Comparison of ENCODE assay signal across 8 cellular contexts in genomic region chr10:128047337-128047736, GRCh38.
DNase-seq lines count a peak whose midpoint lies in the region; ATAC-seq and TF ChIP-seq lines count a peak whose summit lies in the region.

No MANE protein-coding gene starts in this region.

- peak overlapping the region; percentile 87 for H3K4me3 Mint-ChIP-seq in CD8-positive, alpha-beta T cell
- peak overlapping the region; percentile 87 to 97 for H3K4me3 Mint-ChIP-seq in effector memory CD8-positive, alpha-beta T cell
- peak overlapping the region; percentile 88 to 98 (median 96) for H3K4me3 Mint-ChIP-seq in naive thymus-derived CD4-positive, alpha-beta T cell

- intact Hi-C loops in CD8-positive, alpha-beta T cell (cut with DNase I, micrococcal nuclease), result loop anchor here (1.0 to 5.0 kb wide), 7 partner anchors 12 to 1420 kb away; partner anchors contain the start of genes MGMT (in 1 of the 2) and MKI67 (in 1 of the 2)
- intact Hi-C loops in naive thymus-derived CD4-positive, alpha-beta T cell (cut with micrococcal nuclease), result loop anchor here (1.0 to 10.0 kb wide), 7 partner anchors 16 to 1420 kb away; partner anchors contain the start of genes MKI67 (in 2 of the 2) and MGMT (in 1 of the 2)
- intact Hi-C loops in stomach (cut with DNase I; ENCODE audit: low total_unique reads), result no loop called here

- no peaks in the 10 kb centered on the region for H3K27me3 Mint-ChIP-seq in CD8-positive, alpha-beta T cell (ENCODE audit: low read depth)
- H3K27me3 Mint-ChIP-seq in effector memory CD8-positive, alpha-beta T cell, result no peaks in the 10 kb centered on the region
- H3K27me3 Mint-ChIP-seq in naive thymus-derived CD4-positive, alpha-beta T cell, result no peaks in the 10 kb centered on the region

- ATAC-seq in CD8-positive, alpha-beta T cell, result peak; percentile 92
- peak; percentile 99 for ATAC-seq in GM21515 (IDR thresholded peaks at IDR 0.05; ENCODE audit: unreplicated experiment)
- peak; percentile 88 for ATAC-seq in effector memory CD8-positive, alpha-beta T cell (replicated peaks)
- peak; percentile 96 for ATAC-seq in naive thymus-derived CD4-positive, alpha-beta T cell

- TF ChIP-seq POLR2A in stomach (IDR thresholded peaks at IDR 0.05), result peak in 1 of 4 donors; percentile 29

- H3K27me3 ChIP-seq in CD8-positive, alpha-beta T cell (ENCODE audit: insufficient read depth, low read length), result no peaks in the 10 kb centered on the region
- no peaks in the 10 kb centered on the region for H3K27me3 ChIP-seq in naive thymus-derived CD4-positive, alpha-beta T cell (ENCODE audit: control insufficient read depth in 2 of 2, insufficient read depth in 2 of 2, low read length in 2 of 2)
- H3K27me3 ChIP-seq in stomach, result no peaks in the 10 kb centered on the region

- CTCF ChIA-PET in CD8-positive, alpha-beta T cell (lab: Charles Lee), result interaction anchor here (1.5 to 7.7 kb wide), 9 partner anchors 11 to 164 kb away, joined by 4 to 75 read pairs (median 11); partner anchors contain the start of gene PTPRE
- CTCF ChIA-PET in naive thymus-derived CD4-positive, alpha-beta T cell (lab: Charles Lee), result interaction anchor here (0.7 to 3.0 kb wide), 6 partner anchors 12 to 141 kb away, joined by 3 to 18 read pairs (median 4); partner anchors contain the start of gene PTPRE

- peak overlapping the region; percentile 95 for H3K27ac Mint-ChIP-seq in CD8-positive, alpha-beta T cell
- peak overlapping the region; percentile 99 for H3K27ac Mint-ChIP-seq in effector memory CD8-positive, alpha-beta T cell
- H3K27ac Mint-ChIP-seq in naive thymus-derived CD4-positive, alpha-beta T cell, result peak overlapping the region; percentile 77 to 98 (median 95)

- WGBS in stomach, 5 donors, result 18 to 40% (median 26%) methylated on average over 6 to 16 of the region's 16 CpGs

- H3K27ac ChIP-seq in CD8-positive, alpha-beta T cell (ENCODE audit: low read depth, low read length), result peak overlapping the region; percentile 83
- peak overlapping the region; percentile 82 for H3K27ac ChIP-seq in naive thymus-derived CD4-positive, alpha-beta T cell (ENCODE audit: low read depth, low read length)
- H3K27ac ChIP-seq in stomach, result peak overlapping the region; percentile 53 to 86 (median 77)

- DNase-seq in CD8-positive, alpha-beta T cell, result peak; percentile 65 to 88 (median 79)
- peak; percentile 79 for DNase-seq in Jurkat, Clone E6-1 (ENCODE audit: low read depth, low spot score)
- peak; percentile 84 to 91 for DNase-seq in activated CD4-positive, alpha-beta T cell treated with anti-CD3 and anti-CD28 coated beads, Interleukin-2, amount 50 U/mL, for 48 hours
- peak; percentile 78 to 79 (median 79) for DNase-seq in effector memory CD8-positive, alpha-beta T cell
- peak; percentile 57 to 84 (median 80) for DNase-seq in naive thymus-derived CD4-positive, alpha-beta T cell
- DNase-seq in stomach, result peak; percentile 90
- DNase-seq in LoVo (ENCODE audit: low spot score), result no peak

- no peak for TF ChIP-seq EP300 in stomach (IDR thresholded peaks at IDR 0.05)

- H3K4me3 ChIP-seq in CD8-positive, alpha-beta T cell (ENCODE audit: low read depth, low read length), result peak overlapping the region; percentile 72
- H3K4me3 ChIP-seq in Jurkat, Clone E6-1 (ENCODE audit: low read length), result peak overlapping the region; percentile 57
- H3K4me3 ChIP-seq in naive thymus-derived CD4-positive, alpha-beta T cell (ENCODE audit: low read length), result peak overlapping the region; percentile 60
- peak overlapping the region; percentile 4 to 32 (median 28) for H3K4me3 ChIP-seq in stomach

- peaks cover 42% of the 10 kb centered on the region for H3K36me3 Mint-ChIP-seq in CD8-positive, alpha-beta T cell
- H3K36me3 Mint-ChIP-seq in effector memory CD8-positive, alpha-beta T cell (ENCODE audit: insufficient read depth), result peaks cover 48% of the 10 kb centered on the region
- H3K36me3 Mint-ChIP-seq in naive thymus-derived CD4-positive, alpha-beta T cell, result peaks cover 0 to 27% (median 8%) of the 10 kb centered on the region in 5 donors

- POLR2A ChIA-PET in CD8-positive, alpha-beta T cell (lab: Charles Lee), result interaction anchor here (1.0 to 3.3 kb wide), 4 partner anchors 11 to 22 kb away, joined by 3 to 57 read pairs (median 19); no protein-coding TSS in a partner anchor
- POLR2A ChIA-PET in naive thymus-derived CD4-positive, alpha-beta T cell (lab: Charles Lee), result interaction anchor here (2.2 to 3.1 kb wide), 4 partner anchors 11 to 22 kb away, joined by 7 to 78 read pairs (median 10); no protein-coding TSS in a partner anchor

- no peak for TF ChIP-seq CTCF in CD8-positive, alpha-beta T cell (IDR thresholded peaks at IDR 0.05)
- no peak for TF ChIP-seq CTCF in stomach (IDR thresholded peaks at IDR 0.05)

- no peaks in the 10 kb centered on the region for H3K9me3 Mint-ChIP-seq in CD8-positive, alpha-beta T cell
- no peaks in the 10 kb centered on the region for H3K9me3 Mint-ChIP-seq in effector memory CD8-positive, alpha-beta T cell
- H3K9me3 Mint-ChIP-seq in naive thymus-derived CD4-positive, alpha-beta T cell, result no peaks in the 10 kb centered on the region

- no peaks in the 10 kb centered on the region for H3K9me3 ChIP-seq in CD8-positive, alpha-beta T cell (ENCODE audit: low read length)
- no peaks in the 10 kb centered on the region for H3K9me3 ChIP-seq in naive thymus-derived CD4-positive, alpha-beta T cell (ENCODE audit: control insufficient read depth in 2 of 3, low read length in 3 of 3)
- no peaks in the 10 kb centered on the region for H3K9me3 ChIP-seq in stomach

- peaks cover 42% of the 10 kb centered on the region for H3K4me1 ChIP-seq in CD8-positive, alpha-beta T cell (ENCODE audit: insufficient read depth, low read length)
- H3K4me1 ChIP-seq in naive thymus-derived CD4-positive, alpha-beta T cell (ENCODE audit: control insufficient read depth in 2 of 2, insufficient read depth in 2 of 2, low read length in 2 of 2), result peaks cover 28 to 37% of the 10 kb centered on the region in 2 donors
- H3K4me1 ChIP-seq in stomach, result peaks cover 5 to 47% (median 24%) of the 10 kb centered on the region in 4 donors

- peaks cover 58% of the 10 kb centered on the region for H3K4me1 Mint-ChIP-seq in CD8-positive, alpha-beta T cell (ENCODE audit: low read depth)
- peaks cover 48 to 52% of the 10 kb centered on the region in 2 donors for H3K4me1 Mint-ChIP-seq in effector memory CD8-positive, alpha-beta T cell (ENCODE audit: low read depth in 2 of 2)
- peaks cover 13 to 72% (median 52%) of the 10 kb centered on the region in 7 donors for H3K4me1 Mint-ChIP-seq in naive thymus-derived CD4-positive, alpha-beta T cell

- H3K36me3 ChIP-seq in CD8-positive, alpha-beta T cell (ENCODE audit: insufficient read depth, low read length), result peaks cover 5% of the 10 kb centered on the region
- peaks cover 0 to 18% (median 4%) of the 10 kb centered on the region in 3 experiments for H3K36me3 ChIP-seq in naive thymus-derived CD4-positive, alpha-beta T cell (ENCODE audit: control insufficient read depth in 2 of 3, insufficient read depth in 3 of 3, low read length in 3 of 3)
- H3K36me3 ChIP-seq in stomach, result peaks cover 0 to 19% (median 13%) of the 10 kb centered on the region in 4 donors
